In genomic region chr1:36584874-36585759, GRCh38 we compare ENCODE assay signal across 19 cellular contexts.
DNase-seq lines count a peak whose midpoint lies in the region; ATAC-seq lines count a peak whose summit lies in the region.
"Had no signal": no experiment of that assay in that cellular context is flagged by ENCODE, and none has a peak within 500 bp of the region (broad histone marks: within the 10 kb centered on the region; RNA-seq: fewer than 3 reads in every experiment).

No MANE protein-coding gene starts in this region.

- peaks cover 38 to 89% (median 69%) of the 10 kb centered on the region in 10 experiments for H3K4me1 ChIP-seq in BLaER1 treated with 17β-estradiol and CSF1 and Interleukin-3, amounts not matched to agents 10 nM and 100 nM
- H3K4me1 ChIP-seq in iPS-15b (ENCODE audit: control insufficient read depth, insufficient read depth, low read length) = peaks cover 22% of the 10 kb centered on the region

- peaks cover 0 to 15% (median 0%) of the 10 kb centered on the region in 11 experiments; a peak in 3 of 22 replicates for H3K27me3 ChIP-seq in BLaER1 treated with 17β-estradiol and CSF1 and Interleukin-3, amounts not matched to agents 10 nM and 100 nM
- no peaks in the 10 kb centered on the region for H3K27me3 ChIP-seq in iPS-15b (ENCODE audit: control insufficient read depth, insufficient read depth, low read length)

- peak overlapping the region in 10 of 11 experiments; percentile 66 to 100 (median 92); a peak in 19 of 22 replicates for H3K4me2 ChIP-seq in BLaER1 treated with 17β-estradiol and CSF1 and Interleukin-3, amounts not matched to agents 10 nM and 100 nM

- DNase-seq in NCI-H187 (lab: John Stamatoyannopoulos, UW) (peak; percentile 48 to 88), NCI-H187 treated with DMSO at 0.1 percent for 48 hours (lab: John Stamatoyannopoulos, UW) (no peak), NCI-H69 (lab: John Stamatoyannopoulos, UW) (peak; percentile 81)
- DNase-seq: 8988T; Calu3; CD4-positive, alpha-beta memory T cell; MM.1S; NCI-H1092; OCI-M1; SHP77 had no signal

- H3K9me3 ChIP-seq in BLaER1 treated with 17β-estradiol and CSF1 and Interleukin-3, amounts not matched to agents 10 nM and 100 nM (replicated peaks in 1 of 11) = no peaks in the 10 kb centered on the region
- H3K9me3 ChIP-seq in iPS-15b (ENCODE audit: control insufficient read depth, insufficient read depth, low read length) = no peaks in the 10 kb centered on the region

- H3K27me3 Mint-ChIP-seq in stimulated activated memory B cell treated with anti-CD40 and anti-IgM and Interleukin-4, amounts not matched to agents 10 μg/mL and 1 μg/mL and 100 μg/mL, for 72 hours = peaks cover 62% of the 10 kb centered on the region

- H3K36me3 ChIP-seq in BLaER1 treated with 17β-estradiol and CSF1 and Interleukin-3, amounts not matched to agents 10 nM and 100 nM = no peaks in the 10 kb centered on the region
- no peaks in the 10 kb centered on the region for H3K36me3 ChIP-seq in iPS-15b (ENCODE audit: control insufficient read depth, insufficient read depth, low read length)

- peaks cover 12% of the 10 kb centered on the region for H3K4me1 Mint-ChIP-seq in stimulated activated memory B cell treated with anti-CD40 and anti-IgM and Interleukin-4, amounts not matched to agents 10 μg/mL and 1 μg/mL and 100 μg/mL, for 72 hours
- H3K4me1 Mint-ChIP-seq: B cell; CD4-positive, alpha-beta memory T cell had no signal

- H3K4me3 ChIP-seq in BLaER1 treated with 17β-estradiol and CSF1 and Interleukin-3, amounts not matched to agents 10 nM and 100 nM = peak overlapping the region in 4 of 10 experiments; percentile 47 to 65 (median 57); a peak in 8 of 20 replicates
- H3K4me3 ChIP-seq in iPS-15b (ENCODE audit: low read depth, low read length) = peak overlapping the region; percentile 1
- H3K4me3 ChIP-seq: SK-N-MC had no signal

- peak overlapping the region in 7 of 11 experiments; percentile 8 to 80 (median 72); a peak in 9 of 22 replicates for H3K9ac ChIP-seq in BLaER1 treated with 17β-estradiol and CSF1 and Interleukin-3, amounts not matched to agents 10 nM and 100 nM
- no peak overlapping the region for H3K9ac ChIP-seq in iPS-15b (ENCODE audit: low read depth, low read length)

- no peaks in the 10 kb centered on the region for H3K36me3 Mint-ChIP-seq in stimulated activated memory B cell treated with anti-CD40 and anti-IgM and Interleukin-4, amounts not matched to agents 10 μg/mL and 1 μg/mL and 100 μg/mL, for 72 hours
- H3K36me3 Mint-ChIP-seq: CD4-positive, alpha-beta memory T cell; IgD-negative memory B cell had no signal

- H3K27ac Mint-ChIP-seq in stimulated activated memory B cell treated with anti-CD40 and anti-IgM and Interleukin-4, amounts not matched to agents 10 μg/mL and 1 μg/mL and 100 μg/mL, for 72 hours = no peak overlapping the region
- H3K27ac Mint-ChIP-seq: B cell had no signal

- no peak for ATAC-seq in stimulated activated memory B cell treated with anti-CD40 and anti-IgM and Interleukin-4, amounts not matched to agents 10 μg/mL and 1 μg/mL and 100 μg/mL, for 72 hours
- no peak for ATAC-seq in GM21786 (IDR thresholded peaks at IDR 0.05; ENCODE audit: unreplicated experiment)
- ATAC-seq in GM21390 (IDR thresholded peaks at IDR 0.05; ENCODE audit: unreplicated experiment) = no peak
- ATAC-seq: HCT116 had no signal

- H3K4me3 Mint-ChIP-seq in stimulated activated memory B cell treated with anti-CD40 and anti-IgM and Interleukin-4, amounts not matched to agents 10 μg/mL and 1 μg/mL and 100 μg/mL, for 72 hours = no peak overlapping the region
- H3K4me3 Mint-ChIP-seq: B cell; CD4-positive, alpha-beta memory T cell; IgD-negative memory B cell had no signal

- H3K9me3 Mint-ChIP-seq in stimulated activated memory B cell treated with anti-CD40 and anti-IgM and Interleukin-4, amounts not matched to agents 10 μg/mL and 1 μg/mL and 100 μg/mL, for 72 hours = no peaks in the 10 kb centered on the region
- H3K9me3 Mint-ChIP-seq: CD4-positive, alpha-beta memory T cell; IgD-negative memory B cell had no signal

- peaks cover 0 to 5% (median 0%) of the 10 kb centered on the region in 11 experiments; a peak in 2 of 22 replicates for H4K20me1 ChIP-seq in BLaER1 treated with 17β-estradiol and CSF1 and Interleukin-3, amounts not matched to agents 10 nM and 100 nM

- H3K27ac ChIP-seq in BLaER1 treated with 17β-estradiol and CSF1 and Interleukin-3, amounts not matched to agents 10 nM and 100 nM = peak overlapping the region in 8 of 11 experiments; percentile 1 to 78 (median 58); a peak in 10 of 22 replicates
- H3K27ac ChIP-seq: SK-N-MC had no signal
